In genomic region chr3:189490337-189490736, GRCh38 we compare ENCODE assay signal across 19 cellular contexts.
"Had no signal": no experiment of that assay in that cellular context is flagged by ENCODE, and none has a peak within 500 bp of the region (broad histone marks: within the 10 kb centered on the region; RNA-seq: fewer than 3 reads in every experiment).

No MANE protein-coding gene starts in this region.

- H3K4me1 ChIP-seq: lower lobe of right lung, prostate gland, stomach had no signal

- H3K27ac Mint-ChIP-seq: activated T-helper 17 cell treated with anti-CD3 and anti-CD28 coated beads, Interleukin-2, amount 50 U/mL, for 72 hours; dendritic cell treated with granulocyte-macrophage colony-stimulating factor and Interleukin-4, amounts not matched to agents 40 ng/mL and 50 ng/mL, for 4 days; effector memory CD8-positive, alpha-beta T cell; mesothelial cell of epicardium had no signal

- ATAC-seq: activated T-helper 17 cell treated with anti-CD3 and anti-CD28 coated beads, Interleukin-2, amount 50 U/mL, for 72 hours; effector memory CD8-positive, alpha-beta T cell; lower lobe of right lung; sciatic nerve had no signal

- DNase-seq: activated CD4-positive, alpha-beta T cell treated with anti-CD3 and anti-CD28 coated beads, Interleukin-2, amount 50 U/mL, for 1 hour; activated CD4-positive, CD25-positive, alpha-beta regulatory T cell; activated naive CD4-positive, alpha-beta T cell treated with Interleukin-2 at 50 U/mL for 16 hours; activated T-cell treated with anti-CD3 and anti-CD28 coated beads for 4 hours; anterior cingulate cortex; effector memory CD8-positive, alpha-beta T cell; erythroblast; glutamatergic neuron; kidney glomerular epithelial cell; lower lobe of right lung; stimulated activated CD4-positive, alpha-beta T cell treated with anti-CD3 and anti-CD28 coated beads, Interleukin-1b, Interleukin-23, amount 100 ng/mL, for 48 hours; stomach had no signal

- H3K27me3 ChIP-seq: stomach had no signal

- H3K4me3 Mint-ChIP-seq: activated T-helper 17 cell treated with anti-CD3 and anti-CD28 coated beads, Interleukin-2, amount 50 U/mL, for 72 hours; dendritic cell treated with granulocyte-macrophage colony-stimulating factor and Interleukin-4, amounts not matched to agents 40 ng/mL and 50 ng/mL, for 4 days; effector memory CD8-positive, alpha-beta T cell; mesothelial cell of epicardium; neural crest cell had no signal

- H3K4me1 Mint-ChIP-seq: activated T-helper 17 cell treated with anti-CD3 and anti-CD28 coated beads, Interleukin-2, amount 50 U/mL, for 72 hours; mesothelial cell of epicardium; neural crest cell had no signal

- H3K36me3 ChIP-seq: lower lobe of right lung, prostate gland, stomach, thoracic aorta had no signal

- H3K9me3 Mint-ChIP-seq: dendritic cell treated with granulocyte-macrophage colony-stimulating factor and Interleukin-4, amounts not matched to agents 40 ng/mL and 50 ng/mL, for 4 days; effector memory CD8-positive, alpha-beta T cell had no signal

- H3K4me3 ChIP-seq: lower lobe of right lung, prostate gland, stomach, thoracic aorta had no signal

- H3K9me3 ChIP-seq: lower lobe of right lung, prostate gland, stomach, thoracic aorta had no signal

- H3K27me3 Mint-ChIP-seq: activated T-helper 17 cell treated with anti-CD3 and anti-CD28 coated beads, Interleukin-2, amount 50 U/mL, for 72 hours; dendritic cell treated with granulocyte-macrophage colony-stimulating factor and Interleukin-4, amounts not matched to agents 40 ng/mL and 50 ng/mL, for 4 days had no signal

- H3K27ac ChIP-seq: lower lobe of right lung, prostate gland, thoracic aorta had no signal

- H3K36me3 Mint-ChIP-seq: mesothelial cell of epicardium had no signal
